1 cellular context compared by ENCODE assay signal in genomic region chr12:20369164-20370000, GRCh38.
A peak's percentile ranks its signal among the peaks of the same experiment; 100 is the strongest.
TF ChIP-seq lines count a peak whose summit lies in the region.

No MANE protein-coding gene starts in this region.

TF ChIP-seq in H1, 55 proteins besides CTCF, POLR2A, EP300 and RAD21 (continued from another document):
- TF ChIP-seq, protein P1, sequence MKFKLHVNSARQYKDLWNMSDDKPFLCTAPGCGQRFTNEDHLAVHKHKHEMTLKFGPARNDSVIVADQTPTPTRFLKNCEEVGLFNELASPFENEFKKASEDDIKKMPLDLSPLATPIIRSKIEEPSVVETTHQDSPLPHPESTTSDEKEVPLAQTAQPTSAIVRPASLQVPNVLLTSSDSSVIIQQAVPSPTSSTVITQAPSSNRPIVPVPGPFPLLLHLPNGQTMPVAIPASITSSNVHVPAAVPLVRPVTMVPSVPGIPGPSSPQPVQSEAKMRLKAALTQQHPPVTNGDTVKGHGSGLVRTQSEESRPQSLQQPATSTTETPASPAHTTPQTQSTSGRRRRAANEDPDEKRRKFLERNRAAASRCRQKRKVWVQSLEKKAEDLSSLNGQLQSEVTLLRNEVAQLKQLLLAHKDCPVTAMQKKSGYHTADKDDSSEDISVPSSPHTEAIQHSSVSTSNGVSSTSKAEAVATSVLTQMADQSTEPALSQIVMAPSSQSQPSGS (IDR thresholded peaks at IDR 0.05; ENCODE audit: low read length): no peak
- TF ChIP-seq, protein P2, sequence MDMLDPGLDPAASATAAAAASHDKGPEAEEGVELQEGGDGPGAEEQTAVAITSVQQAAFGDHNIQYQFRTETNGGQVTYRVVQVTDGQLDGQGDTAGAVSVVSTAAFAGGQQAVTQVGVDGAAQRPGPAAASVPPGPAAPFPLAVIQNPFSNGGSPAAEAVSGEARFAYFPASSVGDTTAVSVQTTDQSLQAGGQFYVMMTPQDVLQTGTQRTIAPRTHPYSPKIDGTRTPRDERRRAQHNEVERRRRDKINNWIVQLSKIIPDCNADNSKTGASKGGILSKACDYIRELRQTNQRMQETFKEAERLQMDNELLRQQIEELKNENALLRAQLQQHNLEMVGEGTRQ (IDR thresholded peaks at IDR 0.05; ENCODE audit: low read length): no peak
- TF ChIP-seq, protein P3, sequence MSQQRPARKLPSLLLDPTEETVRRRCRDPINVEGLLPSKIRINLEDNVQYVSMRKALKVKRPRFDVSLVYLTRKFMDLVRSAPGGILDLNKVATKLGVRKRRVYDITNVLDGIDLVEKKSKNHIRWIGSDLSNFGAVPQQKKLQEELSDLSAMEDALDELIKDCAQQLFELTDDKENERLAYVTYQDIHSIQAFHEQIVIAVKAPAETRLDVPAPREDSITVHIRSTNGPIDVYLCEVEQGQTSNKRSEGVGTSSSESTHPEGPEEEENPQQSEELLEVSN (IDR thresholded peaks at IDR 0.05): 0 out of 2 replicates have a peak, but pooled peaks have one; percentile 32
- TF ChIP-seq POLR2AphosphoS5 (IDR thresholded peaks at IDR 0.05; ENCODE audit: low read depth, low read length): 0 out of 2 replicates have a peak, but pooled peaks have one; percentile 39
- TF ChIP-seq RFX5 (IDR thresholded peaks at IDR 0.05; ENCODE audit: borderline replicate concordance, low read depth, low read length): no peak
- TF ChIP-seq CHD2 (IDR thresholded peaks at IDR 0.05; ENCODE audit: low read length): no peak
- TF ChIP-seq MAFK (IDR thresholded peaks at IDR 0.05; ENCODE audit: low read depth, low read length): no peak
- TF ChIP-seq RNF2 (IDR thresholded peaks at IDR 0.05; ENCODE audit: borderline replicate concordance, low read depth, low read length, missing control alignments, poor library complexity, severe bottlenecking): peak; percentile 25
- no peak for TF ChIP-seq KDM1A (IDR thresholded peaks at IDR 0.05; ENCODE audit: borderline replicate concordance, low read length)
- TF ChIP-seq ATF3 (IDR thresholded peaks at IDR 0.05; ENCODE audit: insufficient read depth, low read depth, low read length): no peak
- no peak for TF ChIP-seq RXRA (IDR thresholded peaks at IDR 0.05; ENCODE audit: insufficient read depth, low read depth, low read length)
- TF ChIP-seq TAF7 (optimal IDR thresholded peaks at IDR 0.05; ENCODE audit: borderline replicate concordance, low read depth, low read length): peak; percentile 33
- TF ChIP-seq ASH2L (IDR thresholded peaks at IDR 0.05; ENCODE audit: low read length): peak; percentile 49
- TF ChIP-seq BRCA1 (IDR thresholded peaks at IDR 0.05; ENCODE audit: low read depth, low read length): no peak
- TF ChIP-seq SP1 (IDR thresholded peaks at IDR 0.05; ENCODE audit: low read depth, low read length): no peak
- TF ChIP-seq NANOG (IDR thresholded peaks at IDR 0.05; ENCODE audit: insufficient read depth, low read depth, low read length, poor library complexity, severe bottlenecking): no peak
- TF ChIP-seq POU5F1 (IDR thresholded peaks at IDR 0.05; ENCODE audit: low read depth, low read length): no peak
- peak; percentile 4 for TF ChIP-seq CTBP2 (IDR thresholded peaks at IDR 0.05; ENCODE audit: borderline replicate concordance, insufficient read depth, insufficient read length, low read length)
- TF ChIP-seq SAP30 (IDR thresholded peaks at IDR 0.05; ENCODE audit: insufficient read depth, insufficient replicate concordance, low read length): no peak
- TF ChIP-seq CBX5 (IDR thresholded peaks at IDR 0.05; ENCODE audit: low read depth, low read length): no peak
- TF ChIP-seq SP2 (IDR thresholded peaks at IDR 0.05; ENCODE audit: low read length): no peak
- no peak for TF ChIP-seq BACH1 (IDR thresholded peaks at IDR 0.05; ENCODE audit: low read length)
- TF ChIP-seq SP4 (IDR thresholded peaks at IDR 0.05; ENCODE audit: low read length): no peak
- no peak for TF ChIP-seq CEBPB (IDR thresholded peaks at IDR 0.05; ENCODE audit: low read depth, low read length)
TF ChIP-seq in H1: peak in this region for 12.
